15 cellular contexts compared by ENCODE assay signal in genomic region chr15:46275701-46276100, GRCh38.
DNase-seq lines count a peak whose midpoint lies in the region; ATAC-seq and TF ChIP-seq lines count a peak whose summit lies in the region.
"Had no signal": no experiment of that assay in that cellular context is flagged by ENCODE, and none has a peak within 500 bp of the region (broad histone marks: within the 10 kb centered on the region; RNA-seq: fewer than 3 reads in every experiment).

No MANE protein-coding gene starts in this region.

- peaks cover 44% of the 10 kb centered on the region for H3K4me1 Mint-ChIP-seq in glutamatergic neuron (ENCODE audit: low read depth, unreplicated experiment)

- peaks cover 8% of the 10 kb centered on the region for H3K27me3 Mint-ChIP-seq in glutamatergic neuron (ENCODE audit: unreplicated experiment)
- H3K27me3 Mint-ChIP-seq: CD4-positive, alpha-beta T cell had no signal

- DNase-seq in G401 (ENCODE audit: low spot score): peak; percentile 56
- DNase-seq in cerebellar cortex (ENCODE audit: low spot score): peak; percentile 52
- DNase-seq in glutamatergic neuron: no peak
- DNase-seq in NOMO-1 treated with dmso at 0.1 percent for 144 hours (lab: John Stamatoyannopoulos, UW; ENCODE audit: unreplicated experiment): no peak
- DNase-seq: 8988T; ACHN; Caco-2; Calu3; CD4-positive, alpha-beta T cell; CD8-positive, alpha-beta T cell; DMS79 treated with DMSO at 0.1 percent for 48 hours; GDM1 had no signal

- no peak overlapping the region for H3K4me3 Mint-ChIP-seq in glutamatergic neuron (ENCODE audit: unreplicated experiment)
- H3K4me3 Mint-ChIP-seq: CD4-positive, alpha-beta T cell; CD8-positive, alpha-beta T cell had no signal

- H3K27ac Mint-ChIP-seq in glutamatergic neuron (ENCODE audit: unreplicated experiment): peak overlapping the region; percentile 60
- H3K27ac Mint-ChIP-seq: CD4-positive, alpha-beta T cell; CD8-positive, alpha-beta T cell had no signal

- H3K9me3 Mint-ChIP-seq in glutamatergic neuron (ENCODE audit: unreplicated experiment): peaks cover 11% of the 10 kb centered on the region
- H3K9me3 Mint-ChIP-seq: CD8-positive, alpha-beta T cell had no signal

- no peak for TF ChIP-seq CTCF in glutamatergic neuron (IDR thresholded peaks at IDR 0.05; ENCODE audit: partially characterized antibody, unreplicated experiment)

- ATAC-seq in SK-N-SH treated with all-trans-retinoic acid at 6 μM for 48 hours (no peak), GM19467 (IDR thresholded peaks at IDR 0.05; ENCODE audit: unreplicated experiment) (no peak)
- ATAC-seq: CD8-positive, alpha-beta T cell; GM12878 had no signal

- in situ Hi-C loops in G401 (cut with HindIII; ENCODE audit: low sequenced_read_pairs): no loop called here

- no peaks in the 10 kb centered on the region for H3K36me3 Mint-ChIP-seq in glutamatergic neuron (ENCODE audit: unreplicated experiment)
- H3K36me3 Mint-ChIP-seq: CD8-positive, alpha-beta T cell had no signal

TF ChIP-seq in SK-N-SH treated with all-trans-retinoic acid at 6 μM for 48 hours, 23 proteins besides CTCF, POLR2A, EP300 and RAD21:
- TF ChIP-seq PATZ1 (CRISPR knock-in tag; IDR thresholded peaks at IDR 0.05; ENCODE audit: borderline replicate concordance) (no peak), BACH2 (CRISPR knock-in tag; IDR thresholded peaks at IDR 0.05; ENCODE audit: borderline replicate concordance) (no peak), OSR1 (CRISPR knock-in tag; IDR thresholded peaks at IDR 0.05) (no peak), POU6F1 (CRISPR knock-in tag; IDR thresholded peaks at IDR 0.05; ENCODE audit: borderline replicate concordance, low read depth) (no peak), ZFP3 (CRISPR knock-in tag; IDR thresholded peaks at IDR 0.05) (no peak), ZNF70 (CRISPR knock-in tag; IDR thresholded peaks at IDR 0.05) (no peak), ZFP30 (CRISPR knock-in tag; IDR thresholded peaks at IDR 0.05) (no peak), PPARA (CRISPR knock-in tag; IDR thresholded peaks at IDR 0.05; ENCODE audit: borderline replicate concordance) (no peak), TOX (CRISPR knock-in tag; IDR thresholded peaks at IDR 0.05; ENCODE audit: borderline replicate concordance) (no peak), RARB (CRISPR knock-in tag; IDR thresholded peaks at IDR 0.05) (no peak), ZNF8 (CRISPR knock-in tag; IDR thresholded peaks at IDR 0.05) (no peak), GLIS3 (CRISPR knock-in tag; IDR thresholded peaks at IDR 0.05) (no peak), ZC3H10 (CRISPR knock-in tag; IDR thresholded peaks at IDR 0.05) (no peak)
TF ChIP-seq in SK-N-SH treated with all-trans-retinoic acid at 6 μM for 48 hours: peak in this region for 0.

Comparison
In these comparisons a context has a peak if more than half of its experiments do, and no peak if none do; other contexts are left out.
1. DNase-seq: peak in G401 (single experiment) and cerebellar cortex (single experiment); none in glutamatergic neuron (single experiment) and NOMO-1 treated with dmso at 0.1 percent for 144 hours (single experiment).